8 cellular contexts compared by ENCODE assay signal in the genomic region with DNA sequence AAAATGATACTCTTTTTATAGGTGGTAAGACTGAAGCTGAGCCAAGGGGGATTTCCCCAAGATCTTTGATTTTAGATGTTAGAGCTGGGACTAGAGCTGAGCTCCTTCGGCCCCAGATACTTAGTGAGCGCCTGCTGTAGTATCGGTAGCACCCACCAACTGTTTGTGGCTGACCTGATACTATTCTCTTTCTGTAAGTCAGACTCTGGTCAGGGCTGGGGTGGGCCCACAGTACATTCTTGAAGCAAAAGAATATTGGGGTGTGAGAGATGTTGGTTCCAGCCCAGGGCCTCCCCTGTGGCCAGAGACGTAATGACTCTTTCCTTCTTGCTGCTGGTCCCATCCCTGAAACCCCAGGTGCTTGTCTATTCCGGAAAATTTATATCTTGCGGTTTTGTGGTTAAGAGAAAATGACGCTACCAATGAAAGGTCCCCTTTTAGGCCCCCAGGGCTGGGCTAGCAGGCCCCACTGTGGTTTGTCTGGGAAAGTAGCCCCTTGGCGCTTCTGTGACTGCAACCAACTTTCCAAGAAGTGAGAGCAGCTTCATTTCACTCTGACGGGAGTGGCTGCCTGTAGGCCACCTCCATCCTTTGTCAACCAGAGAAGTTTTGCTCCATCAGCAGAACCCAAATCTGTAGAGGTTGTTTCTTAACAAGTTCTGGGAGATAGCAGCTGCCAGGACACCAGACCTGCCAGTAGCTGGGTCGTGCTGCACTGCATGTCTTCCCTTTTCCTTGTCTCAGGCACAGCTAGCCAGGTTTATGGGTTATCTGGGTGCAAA.
A peak's percentile ranks its signal among the peaks of the same experiment; 100 is the strongest.
DNase-seq lines count a peak whose midpoint lies in the region; ATAC-seq and TF ChIP-seq lines count a peak whose summit lies in the region.

No MANE protein-coding gene starts in this region.

- H2BK15ac ChIP-seq in H9 (ENCODE audit: low read depth, low read length) = no peak overlapping the region

- no peak overlapping the region for H4K8ac ChIP-seq in H9 (replicated peaks; ENCODE audit: insufficient read length, low read depth, low read length)

- H3K27me3 Mint-ChIP-seq in CD8-positive, alpha-beta memory T cell = peaks cover 0 to 2% of the 10 kb centered on the region in 2 donors
- H3K27me3 Mint-ChIP-seq in naive thymus-derived CD8-positive, alpha-beta T cell = no peaks in the 10 kb centered on the region
- H3K27me3 Mint-ChIP-seq in H9 (ENCODE audit: low read depth) = no peaks in the 10 kb centered on the region

- H3K36me3 Mint-ChIP-seq in CD8-positive, alpha-beta memory T cell = no peaks in the 10 kb centered on the region
- no peaks in the 10 kb centered on the region for H3K36me3 Mint-ChIP-seq in naive thymus-derived CD8-positive, alpha-beta T cell
- H3K36me3 Mint-ChIP-seq in H9 (ENCODE audit: insufficient read depth in 1 of 3, low read depth in 3 of 3) = no peaks in the 10 kb centered on the region

- peaks cover 16% of the 10 kb centered on the region for H3K4me1 ChIP-seq in CD8-positive, alpha-beta memory T cell (ENCODE audit: insufficient read depth, low read length)
- no peaks in the 10 kb centered on the region; the same call in 1 of the 2 replicates for H3K4me1 ChIP-seq in H9 (ENCODE audit: insufficient read depth, low read length)

- H4K5ac ChIP-seq in H9 (ENCODE audit: insufficient read length, low read depth, low read length) = no peak overlapping the region

- no peaks in the 10 kb centered on the region for H3K79me1 ChIP-seq in H9 (ENCODE audit: insufficient read depth, low read depth, low read length, poor library complexity, severe bottlenecking)

- no peak overlapping the region for H3K9ac ChIP-seq in H9 (ENCODE audit: extremely low read depth, insufficient read length, low read length)

- H4K20me1 ChIP-seq in H9 (ENCODE audit: control insufficient read depth, insufficient read depth, insufficient read length) = no peaks in the 10 kb centered on the region

- H2AK5ac ChIP-seq in H9 (ENCODE audit: insufficient read length, low read length) = no peak overlapping the region

- no peak overlapping the region for H3K4me2 ChIP-seq in H9 (ENCODE audit: insufficient read depth, insufficient read length, low read length)

- H2BK5ac ChIP-seq in H9 (ENCODE audit: insufficient read length, low read length) = no peak overlapping the region

- H2BK20ac ChIP-seq in H9 (ENCODE audit: low read depth, low read length, poor library complexity, severe bottlenecking) = no peak overlapping the region

- H3K9me3 ChIP-seq in CD8-positive, alpha-beta memory T cell (ENCODE audit: low read length) = no peaks in the 10 kb centered on the region
- no peaks in the 10 kb centered on the region for H3K9me3 ChIP-seq in H9 (ENCODE audit: control insufficient read depth, low read depth, low read length)

- peak overlapping the region in 6 of 7 donors; percentile 42 to 72 (median 54) for H3K4me3 Mint-ChIP-seq in CD8-positive, alpha-beta memory T cell
- peak overlapping the region in 6 of 10 donors; percentile 14 to 57 (median 32) for H3K4me3 Mint-ChIP-seq in naive thymus-derived CD8-positive, alpha-beta T cell
- no peak overlapping the region for H3K4me3 Mint-ChIP-seq in H9

- POLR2A ChIA-PET in CD8-positive, alpha-beta memory T cell (lab: Charles Lee) = no interaction called here
- POLR2A ChIA-PET in naive thymus-derived CD8-positive, alpha-beta T cell (lab: Charles Lee) = no interaction called here

- no peaks in the 10 kb centered on the region for H3K36me3 ChIP-seq in CD8-positive, alpha-beta memory T cell (ENCODE audit: insufficient read depth, low read length)

- no peaks in the 10 kb centered on the region for H3K27me3 ChIP-seq in CD8-positive, alpha-beta memory T cell (ENCODE audit: insufficient read depth, low read length, poor library complexity, severe bottlenecking)
- H3K27me3 ChIP-seq in H9 (ENCODE audit: insufficient read depth, low read length) = no peaks in the 10 kb centered on the region

- no peak overlapping the region for H3K18ac ChIP-seq in H9 (ENCODE audit: insufficient read length, low read depth, low read length)

- no peak overlapping the region for H3K27ac ChIP-seq in CD8-positive, alpha-beta memory T cell (ENCODE audit: low read depth, low read length)
- H3K27ac ChIP-seq in H9 (ENCODE audit: insufficient read length, low read depth, low read length) = no peak overlapping the region

- peak overlapping the region; percentile 57 to 90 (median 65) for H3K27ac Mint-ChIP-seq in CD8-positive, alpha-beta memory T cell
- H3K27ac Mint-ChIP-seq in naive thymus-derived CD8-positive, alpha-beta T cell = peak overlapping the region in 6 of 10 donors; percentile 13 to 60 (median 36)
- H3K27ac Mint-ChIP-seq in H9 = 0 out of 7 replicates have a peak overlapping the region, but pooled peaks of 1 of the 3 experiments have one; percentile 40

- H2BK12ac ChIP-seq in H9 (ENCODE audit: insufficient read length, low read depth, low read length) = no peak overlapping the region

- peaks cover 6% of the 10 kb centered on the region; the same call in 1 of the 2 replicates for H3K79me2 ChIP-seq in H9 (ENCODE audit: insufficient read depth, low read length)

- CTCF ChIA-PET in CD8-positive, alpha-beta memory T cell (lab: Charles Lee) = interaction anchor here (1.4 kb wide), 1 partner anchor 21 kb away, joined by 3 read pairs; no protein-coding TSS in a partner anchor

- peak; percentile 82 for ATAC-seq in GM19452 (IDR thresholded peaks at IDR 0.05; ENCODE audit: unreplicated experiment)
- peak; percentile 79 for ATAC-seq in HG03460 (IDR thresholded peaks at IDR 0.05; ENCODE audit: unreplicated experiment)
- peak; percentile 39 to 80 for ATAC-seq in naive thymus-derived CD8-positive, alpha-beta T cell
- ATAC-seq in omental fat pad (ENCODE audit: low FRiP score) = no peak

- no peak for TF ChIP-seq CTCF in omental fat pad (IDR thresholded peaks at IDR 0.05)
- TF ChIP-seq CTCF in H9 (conservative IDR thresholded peaks at IDR 0.05) = no peak

- H3K23me2 ChIP-seq in H9 (ENCODE audit: insufficient read length, low read depth, low read length, poor library complexity, severe bottlenecking) = no peaks in the 10 kb centered on the region

- no peak overlapping the region for H2BK120ac ChIP-seq in H9 (ENCODE audit: low read depth, low read length, poor library complexity, severe bottlenecking)

- H3K56ac ChIP-seq in H9 (ENCODE audit: insufficient read length, low read depth, low read length) = no peak overlapping the region

- no peak overlapping the region for H3K23ac ChIP-seq in H9 (ENCODE audit: insufficient read length, low read depth, low read length)

- H3K4me3 ChIP-seq in CD8-positive, alpha-beta memory T cell (ENCODE audit: low read length) = no peak overlapping the region

- DNase-seq in CD8-positive, alpha-beta memory T cell = peak in 1 of 5 donors; percentile 22
- peak; percentile 17 to 20 for DNase-seq in activated CD4-positive, alpha-beta T cell treated with anti-CD3 and anti-CD28 coated beads for 4 hours
- DNase-seq in naive thymus-derived CD8-positive, alpha-beta T cell = peak in 1 of 10 donors; percentile 14
- DNase-seq in omental fat pad (ENCODE audit: low spot score) (no peak), hypothalamus (lab: John Stamatoyannopoulos, UW) (no peak), H9 (no peak)

- WGBS in H9 (ENCODE audit: extremely low coverage, insufficient read length, low lambda C conversion rate) = no CpG with 5 or more reads among the region's 10 CpGs

- H3K4ac ChIP-seq in H9 (ENCODE audit: low read depth, low read length) = no peak overlapping the region

- no peak overlapping the region for H3K14ac ChIP-seq in H9 (ENCODE audit: insufficient read depth, low read length)

- no peaks in the 10 kb centered on the region for H3K9me3 Mint-ChIP-seq in CD8-positive, alpha-beta memory T cell
- no peaks in the 10 kb centered on the region for H3K9me3 Mint-ChIP-seq in naive thymus-derived CD8-positive, alpha-beta T cell
- H3K9me3 Mint-ChIP-seq in H9 = no peaks in the 10 kb centered on the region

- no peak overlapping the region for H3T11ph ChIP-seq in H9 (ENCODE audit: low read length)

- peaks cover 60 to 74% (median 64%) of the 10 kb centered on the region in 3 donors for H3K4me1 Mint-ChIP-seq in CD8-positive, alpha-beta memory T cell
- H3K4me1 Mint-ChIP-seq in naive thymus-derived CD8-positive, alpha-beta T cell = peaks cover 19 to 73% (median 42%) of the 10 kb centered on the region in 4 donors
- peaks cover 20 to 25% of the 10 kb centered on the region in 2 experiments for H3K4me1 Mint-ChIP-seq in H9

- H4K91ac ChIP-seq in H9 (ENCODE audit: insufficient read length, low read depth, low read length) = no peak overlapping the region

- H2AFZ ChIP-seq in H9 (ENCODE audit: low read length) = no peak overlapping the region

Comparison
In these comparisons a context has a peak if more than half of its experiments do, and no peak if none do; other contexts are left out.
1. DNase-seq: peak in activated CD4-positive, alpha-beta T cell treated with anti-CD3 and anti-CD28 coated beads for 4 hours (2 of 2); none in omental fat pad (single experiment), hypothalamus (0 of 51) and H9 (single experiment).
2. H3K4me3 Mint-ChIP-seq: peak in CD8-positive, alpha-beta memory T cell (6 of 7) and naive thymus-derived CD8-positive, alpha-beta T cell (6 of 10); none in H9 (0 of 2).